Comparison of ENCODE assay signal across 1 cellular context in genomic region chr20:36384022-36384619, GRCh38.
TF ChIP-seq lines count a peak whose summit lies in the region.

No MANE protein-coding gene starts in this region.

TF ChIP-seq in H1, 55 proteins besides CTCF, POLR2A, EP300 and RAD21 (continued from another document):
- TF ChIP-seq HDAC2 (IDR thresholded peaks at IDR 0.05; ENCODE audit: borderline replicate concordance in 1 of 2, low read depth in 2 of 2, low read length in 2 of 2) = peak; percentile 100
- no peak for TF ChIP-seq KDM5A (IDR thresholded peaks at IDR 0.05; ENCODE audit: low read length)
- no peak for TF ChIP-seq EGR1 (IDR thresholded peaks at IDR 0.05; ENCODE audit: borderline replicate concordance, low read depth, low read length)
- peak; percentile 56; the same call in 1 of the 2 replicates for TF ChIP-seq GABPA (IDR thresholded peaks at IDR 0.05; ENCODE audit: borderline replicate concordance, insufficient read depth, low read length)
- peak; percentile 64 for TF ChIP-seq CHD2 (IDR thresholded peaks at IDR 0.05; ENCODE audit: low read length)
- no peak for TF ChIP-seq NRF1 (IDR thresholded peaks at IDR 0.05; ENCODE audit: low read depth, low read length)
- no peak for TF ChIP-seq CHD7 (IDR thresholded peaks at IDR 0.05; ENCODE audit: insufficient replicate concordance, low read length)
- no peak for TF ChIP-seq USF2 (IDR thresholded peaks at IDR 0.05; ENCODE audit: low read length)
- TF ChIP-seq RFX5 (IDR thresholded peaks at IDR 0.05; ENCODE audit: borderline replicate concordance, low read depth, low read length) = no peak
- no peak for TF ChIP-seq CBX5 (IDR thresholded peaks at IDR 0.05; ENCODE audit: low read depth, low read length)
- no peak for TF ChIP-seq KDM4A (IDR thresholded peaks at IDR 0.05; ENCODE audit: low read depth, low read length, severe bottlenecking)
- no peak for TF ChIP-seq SP2 (IDR thresholded peaks at IDR 0.05; ENCODE audit: low read length)
- peak; percentile 81 for TF ChIP-seq MAX (IDR thresholded peaks at IDR 0.05)
- peak; percentile 100 for TF ChIP-seq SIN3A (conservative IDR thresholded peaks at IDR 0.05 in 1 of 2, IDR thresholded peaks at IDR 0.05 in 1 of 2; ENCODE audit: low read depth in 1 of 2, low read length in 2 of 2)
- TF ChIP-seq E2F6 (IDR thresholded peaks at IDR 0.05) = no peak
- no peak for TF ChIP-seq POLR2AphosphoS5 (IDR thresholded peaks at IDR 0.05; ENCODE audit: low read depth, low read length)
- TF ChIP-seq TAF7 (optimal IDR thresholded peaks at IDR 0.05; ENCODE audit: borderline replicate concordance, low read depth, low read length) = peak; percentile 98
- no peak for TF ChIP-seq POU5F1 (IDR thresholded peaks at IDR 0.05; ENCODE audit: low read depth, low read length)
- no peak for TF ChIP-seq JUND (IDR thresholded peaks at IDR 0.05; ENCODE audit: low read length)
- TF ChIP-seq SUZ12 (IDR thresholded peaks at IDR 0.05; ENCODE audit: low read length) = no peak
- no peak for TF ChIP-seq KDM1A (IDR thresholded peaks at IDR 0.05; ENCODE audit: borderline replicate concordance, low read length)
- peak; percentile 24 for TF ChIP-seq NANOG (IDR thresholded peaks at IDR 0.05; ENCODE audit: insufficient read depth, low read depth, low read length, poor library complexity, severe bottlenecking)
- TF ChIP-seq SP1 (IDR thresholded peaks at IDR 0.05; ENCODE audit: low read depth, low read length) = peak; percentile 70; the same call in 1 of the 2 replicates
- no peak for TF ChIP-seq ZNF274 (IDR thresholded peaks at IDR 0.05; ENCODE audit: borderline replicate concordance, extremely low read depth, low read length)
- TF ChIP-seq TCF12 (IDR thresholded peaks at IDR 0.05; ENCODE audit: low read depth, low read length) = peak; percentile 15; the same call in 1 of the 2 replicates
- no peak for TF ChIP-seq CHD1 (IDR thresholded peaks at IDR 0.05; ENCODE audit: low read depth, low read length)
- peak; percentile 100 for TF ChIP-seq SAP30 (IDR thresholded peaks at IDR 0.05; ENCODE audit: insufficient read depth, insufficient replicate concordance, low read length)
- peak; percentile 84; the same call in 1 of the 2 replicates for TF ChIP-seq RXRA (IDR thresholded peaks at IDR 0.05; ENCODE audit: insufficient read depth, low read depth, low read length)
- no peak for TF ChIP-seq SRF (IDR thresholded peaks at IDR 0.05; ENCODE audit: low read depth, low read length)
- TF ChIP-seq TBP (IDR thresholded peaks at IDR 0.05; ENCODE audit: low read depth, low read length) = no peak
- TF ChIP-seq TEAD4 (IDR thresholded peaks at IDR 0.05; ENCODE audit: low read depth, low read length) = no peak; the same call in 1 of the 2 replicates
- no peak for TF ChIP-seq PHF8 (conservative IDR thresholded peaks at IDR 0.05; ENCODE audit: low read depth, low read length)
- no peak for TF ChIP-seq GTF2F1 (IDR thresholded peaks at IDR 0.05; ENCODE audit: borderline replicate concordance, low read depth, low read length)
- no peak for TF ChIP-seq JUN (IDR thresholded peaks at IDR 0.05; ENCODE audit: low read depth, low read length)
- TF ChIP-seq YY1 (IDR thresholded peaks at IDR 0.05; ENCODE audit: low read depth, low read length) = peak; percentile 62; the same call in 1 of the 2 replicates
- TF ChIP-seq SIX5 (IDR thresholded peaks at IDR 0.05; ENCODE audit: low read depth, low read length) = no peak
- TF ChIP-seq EZH2 (IDR thresholded peaks at IDR 0.05; ENCODE audit: low read depth, low read length, severe bottlenecking) = no peak
- TF ChIP-seq RNF2 (IDR thresholded peaks at IDR 0.05; ENCODE audit: borderline replicate concordance, low read depth, low read length, missing control alignments, poor library complexity, severe bottlenecking) = no peak
- no peak for TF ChIP-seq CTBP2 (IDR thresholded peaks at IDR 0.05; ENCODE audit: borderline replicate concordance, insufficient read depth, insufficient read length, low read length)
- TF ChIP-seq RBBP5 (IDR thresholded peaks at IDR 0.05; ENCODE audit: borderline replicate concordance, low read depth, low read length) = no peak
- peak; percentile 81 for TF ChIP-seq CREB1 (IDR thresholded peaks at IDR 0.05)
- TF ChIP-seq CBX8 (IDR thresholded peaks at IDR 0.05; ENCODE audit: borderline replicate concordance, low read depth, low read length) = no peak
- TF ChIP-seq ASH2L (IDR thresholded peaks at IDR 0.05; ENCODE audit: low read length) = no peak
- TF ChIP-seq BCL11A (IDR thresholded peaks at IDR 0.05; ENCODE audit: low read depth in 2 of 2, low read length in 2 of 2) = no peak
